ENCODE assay signal across 16 cellular contexts in genomic region chr4:74628808-74629616, GRCh38.
DNase-seq lines count a peak whose midpoint lies in the region; ATAC-seq, FAIRE-seq and TF ChIP-seq lines count a peak whose summit lies in the region.
"Had no signal": no experiment of that assay in that cellular context is flagged by ENCODE, and none has a peak within 500 bp of the region (broad histone marks: within the 10 kb centered on the region; RNA-seq: fewer than 3 reads in every experiment).

No MANE protein-coding gene starts in this region.

- H4K20me1 ChIP-seq in HepG2 (ENCODE audit: insufficient read depth, low read length), result no peaks in the 10 kb centered on the region

- no peak overlapping the region for H3K27ac ChIP-seq in liver (ENCODE audit: low read depth in 1 of 2, low read length in 2 of 2)
- H3K27ac ChIP-seq in HepG2 (ENCODE audit: extremely low read length, insufficient read depth, low read length), result no peak overlapping the region
- peak overlapping the region in 1 of 4 donors; percentile 3 for H3K27ac ChIP-seq in transverse colon
- H3K27ac ChIP-seq in aorta (ENCODE audit: low read depth in 1 of 2, low read length in 2 of 2), result no peak overlapping the region
- H3K27ac ChIP-seq: pancreas had no signal

- no peaks in the 10 kb centered on the region for H3K36me3 ChIP-seq in liver (ENCODE audit: control insufficient read depth in 4 of 4, insufficient read depth in 3 of 4, low read depth in 1 of 4, low read length in 3 of 4)
- no peaks in the 10 kb centered on the region for H3K36me3 ChIP-seq in HepG2 (replicated peaks in 1 of 2; ENCODE audit: control insufficient read depth in 1 of 2, insufficient read depth in 2 of 2, low read length in 2 of 2)
- H3K36me3 ChIP-seq in transverse colon, result no peaks in the 10 kb centered on the region
- no peaks in the 10 kb centered on the region for H3K36me3 ChIP-seq in aorta (ENCODE audit: control insufficient read depth in 1 of 2, insufficient read depth in 2 of 2, low read length in 1 of 2)
- H3K36me3 ChIP-seq: pancreas had no signal

- no peak overlapping the region for H3K4me3 ChIP-seq in liver (ENCODE audit: low read depth in 1 of 3, low read length in 3 of 3)
- H3K4me3 ChIP-seq in HepG2 (replicated peaks in 1 of 3; ENCODE audit: insufficient read depth in 1 of 3, low read depth in 2 of 3, low read length in 3 of 3), result no peak overlapping the region
- H3K4me3 ChIP-seq in transverse colon, result no peak overlapping the region
- no peak overlapping the region for H3K4me3 ChIP-seq in aorta (ENCODE audit: low read length in 2 of 2)
- H3K4me3 ChIP-seq: pancreas had no signal

- H3K27me3 Mint-ChIP-seq in dendritic cell treated with granulocyte-macrophage colony-stimulating factor and Interleukin-4, amounts not matched to agents 40 ng/mL and 50 ng/mL, for 4 days, result peaks cover 10% of the 10 kb centered on the region

- no peak for TF ChIP-seq CTCF in liver (IDR thresholded peaks at IDR 0.05; ENCODE audit: low read depth, low read length, missing input control)
- TF ChIP-seq CTCF in HepG2 (CRISPR knock-in tag; IDR thresholded peaks at IDR 0.05), result no peak
- TF ChIP-seq CTCF in transverse colon (IDR thresholded peaks at IDR 0.05), result no peak

- 67% methylated on average over 6 of the region's 6 CpGs for WGBS in liver
- 93% methylated on average over 6 of the region's 6 CpGs for WGBS in HepG2 (ENCODE audit: low lambda C conversion rate)
- WGBS in transverse colon (ENCODE audit: low coverage in 1 of 2), 2 donors, result 51 to 52% methylated on average over 6 of the region's 6 CpGs
- 77 to 83% methylated on average over 6 of the region's 6 CpGs for WGBS in aorta, 2 donors

- TF ChIP-seq EP300 in HepG2 (IDR thresholded peaks at IDR 0.05; ENCODE audit: low read depth in 2 of 2, low read length in 2 of 2) (no peak), HepG2 (CRISPR knock-in tag; IDR thresholded peaks at IDR 0.05; ENCODE audit: borderline replicate concordance) (no peak), transverse colon (IDR thresholded peaks at IDR 0.05; ENCODE audit: low read depth) (no peak)

- no peak for ATAC-seq in HepG2
- ATAC-seq in GM19328 (IDR thresholded peaks at IDR 0.05; ENCODE audit: unreplicated experiment), result no peak
- ATAC-seq in aorta (ENCODE audit: low FRiP score), result no peak
- no peak for ATAC-seq in GM21381 (IDR thresholded peaks at IDR 0.05; ENCODE audit: unreplicated experiment)

- no peak overlapping the region for H3K9ac ChIP-seq in liver (ENCODE audit: low read depth in 1 of 2, low read length in 2 of 2)
- H3K9ac ChIP-seq in HepG2 (ENCODE audit: insufficient read depth, low read depth, low read length), result no peak overlapping the region

- peaks cover 41% of the 10 kb centered on the region for H3K4me1 Mint-ChIP-seq in dendritic cell treated with granulocyte-macrophage colony-stimulating factor and Interleukin-4, amounts not matched to agents 40 ng/mL and 50 ng/mL, for 4 days (ENCODE audit: low read depth)

- POLR2A ChIA-PET in HepG2 (lab: Yijun Ruan, JAX), result interaction anchor here (1.9 kb wide), 1 partner anchor 25 kb away, joined by 5 read pairs; no protein-coding TSS in a partner anchor

- TF ChIP-seq POLR2A in HepG2 (IDR thresholded peaks at IDR 0.05; ENCODE audit: insufficient read depth in 1 of 2, low read depth in 2 of 2, low read length in 2 of 2) (no peak), transverse colon (IDR thresholded peaks at IDR 0.05) (no peak)

- FAIRE-seq in HepG2 (lab: Jason Lieb, UNC), result no peak
- FAIRE-seq: pancreas had no signal

- no TSS peak for BruUV-seq in HepG2 (replicated peaks; lab: Mats Ljungman, UMichigan)

- H3K27me3 ChIP-seq in liver (ENCODE audit: control insufficient read depth in 4 of 4, insufficient read depth in 4 of 4, low read length in 3 of 4) (peaks cover 0 to 4% (median 0%) of the 10 kb centered on the region in 4 donors), HepG2 (ENCODE audit: control insufficient read depth in 1 of 2, insufficient read depth in 2 of 2, low read length in 2 of 2) (no peaks in the 10 kb centered on the region), transverse colon (no peaks in the 10 kb centered on the region), aorta (ENCODE audit: control insufficient read depth in 1 of 2, insufficient read depth in 2 of 2, low read length in 1 of 2) (no peaks in the 10 kb centered on the region)
- H3K27me3 ChIP-seq: pancreas had no signal

- no peaks in the 10 kb centered on the region for H3K9me3 ChIP-seq in liver (ENCODE audit: control insufficient read depth in 4 of 4, low read length in 3 of 4)
- no peaks in the 10 kb centered on the region for H3K9me3 ChIP-seq in HepG2 (ENCODE audit: low read length)
- no peaks in the 10 kb centered on the region for H3K9me3 ChIP-seq in transverse colon
- H3K9me3 ChIP-seq in aorta (ENCODE audit: control insufficient read depth, low read length), result no peaks in the 10 kb centered on the region
- H3K9me3 ChIP-seq: pancreas had no signal

- no peak for TF ChIP-seq RAD21 in liver (IDR thresholded peaks at IDR 0.05)
- TF ChIP-seq RAD21 in HepG2 (CRISPR knock-in tag; IDR thresholded peaks at IDR 0.05), result no peak

- DNase-seq in HepG2 (ENCODE audit: low spot score), result no peak
- DNase-seq in NOMO-1 (lab: John Stamatoyannopoulos, UW; ENCODE audit: unreplicated experiment in 2 of 2), result peak; percentile 92 to 95
- peak; percentile 14 for DNase-seq in transverse colon
- no peak for DNase-seq in aorta
- DNase-seq: DMS153; glutamatergic neuron; Karpas-422; pancreas; stimulated activated CD4-positive, alpha-beta T cell treated with anti-CD3 and anti-CD28 coated beads, Interleukin-4, amount 100 ng/mL, for 4 hours; substantia nigra; SW 1271 had no signal

- intact Hi-C loops in HepG2 (cut with micrococcal nuclease; ENCODE audit: unreplicated experiment), result no loop called here
- intact Hi-C loops in dendritic cell treated with granulocyte-macrophage colony-stimulating factor and Interleukin-4, amounts not matched to agents 40 ng/mL and 50 ng/mL, for 4 days (cut with micrococcal nuclease), result loop anchor here (10.0 kb wide), 1 partner anchor 94 kb away; no protein-coding TSS in a partner anchor
- intact Hi-C loops in transverse colon (cut with DNase I; ENCODE audit: low total_unique reads), result no loop called here
- intact Hi-C loops in aorta (cut with DNase I), result no loop called here

- in situ Hi-C loops in HepG2 (cut with HindIII; ENCODE audit: extremely low pct_ligation_motif_present, low pct_unique_long_range_greater_than_20kb), result no loop called here
- in situ Hi-C loops in transverse colon (cut with MboI; ENCODE audit: low pct_ligation_motif_present in 1 of 4, low pct_unique_long_range_greater_than_20kb in 1 of 4, low sequenced_read_pairs in 3 of 4), result no loop called here

- H3K27ac Mint-ChIP-seq in dendritic cell treated with granulocyte-macrophage colony-stimulating factor and Interleukin-4, amounts not matched to agents 40 ng/mL and 50 ng/mL, for 4 days, result peak overlapping the region; percentile 18
- H3K27ac Mint-ChIP-seq: memory B cell had no signal

- H3K4me1 ChIP-seq in liver (ENCODE audit: control insufficient read depth in 4 of 4, insufficient read depth in 4 of 4, low read length in 3 of 4), result peaks cover 0 to 2% (median 0%) of the 10 kb centered on the region in 4 donors
- H3K4me1 ChIP-seq in HepG2 (ENCODE audit: insufficient read depth, low read length), result peaks cover 55% of the 10 kb centered on the region
- H3K4me1 ChIP-seq in transverse colon, result peaks cover 0 to 47% (median 5%) of the 10 kb centered on the region in 4 donors
- H3K4me1 ChIP-seq in aorta (ENCODE audit: control insufficient read depth in 1 of 2, insufficient read depth in 2 of 2, low read length in 2 of 2), result no peaks in the 10 kb centered on the region

- no peaks in the 10 kb centered on the region for H3K79me2 ChIP-seq in HepG2 (ENCODE audit: insufficient read depth, low read length)

- no peaks in the 10 kb centered on the region for H3K9me3 Mint-ChIP-seq in dendritic cell treated with granulocyte-macrophage colony-stimulating factor and Interleukin-4, amounts not matched to agents 40 ng/mL and 50 ng/mL, for 4 days

- H2AFZ ChIP-seq in HepG2 (ENCODE audit: low read length), result no peak overlapping the region

- H3K4me3 Mint-ChIP-seq in dendritic cell treated with granulocyte-macrophage colony-stimulating factor and Interleukin-4, amounts not matched to agents 40 ng/mL and 50 ng/mL, for 4 days, result no peak overlapping the region
- H3K4me3 Mint-ChIP-seq: memory B cell had no signal

- H3K36me3 Mint-ChIP-seq in dendritic cell treated with granulocyte-macrophage colony-stimulating factor and Interleukin-4, amounts not matched to agents 40 ng/mL and 50 ng/mL, for 4 days (ENCODE audit: low read depth), result no peaks in the 10 kb centered on the region
- H3K36me3 Mint-ChIP-seq: memory B cell had no signal

- CTCF ChIA-PET in HepG2 (lab: Yijun Ruan, JAX; ENCODE audit: low intra/inter-chr PET ratio, low total read pairs), result no interaction called here

- H3K4me2 ChIP-seq in HepG2 (ENCODE audit: low read depth, low read length), result no peak overlapping the region

TF ChIP-seq in liver, 16 proteins besides CTCF, POLR2A, EP300 and RAD21 (continues in another document):
- TF ChIP-seq FOXA1 (IDR thresholded peaks at IDR 0.05) (no peak), JUND (IDR thresholded peaks at IDR 0.05) (peak; percentile 11 to 32), TAF1 (conservative IDR thresholded peaks at IDR 0.05) (no peak), MAX (IDR thresholded peaks at IDR 0.05) (no peak)

Comparison
In these comparisons a context has a peak if more than half of its experiments do, and no peak if none do; other contexts are left out.
1. DNase-seq: peak in NOMO-1 (2 of 2) and transverse colon (single experiment); none in HepG2 (single experiment) and aorta (0 of 2).